ENCODE assay signal across 1 cellular context in genomic region chr17:80519091-80519781, GRCh38.
TF ChIP-seq lines count a peak whose summit lies in the region.

No MANE protein-coding gene starts in this region.

TF ChIP-seq in endothelial cell of umbilical vein, 7 proteins besides CTCF, POLR2A, EP300 and RAD21:
- TF ChIP-seq MYC (IDR thresholded peaks at IDR 0.05; ENCODE audit: low read depth, low read length): no peak
